ENCODE assay signal across 11 cellular contexts in genomic region chr2:145158051-145158586, GRCh38.
A peak's percentile ranks its signal among the peaks of the same experiment; 100 is the strongest.
DNase-seq lines count a peak whose midpoint lies in the region; ATAC-seq and TF ChIP-seq lines count a peak whose summit lies in the region.
"Had no signal": no experiment of that assay in that cellular context is flagged by ENCODE, and none has a peak within 500 bp of the region (broad histone marks: within the 10 kb centered on the region; RNA-seq: fewer than 3 reads in every experiment).

No MANE protein-coding gene starts in this region.

- intact Hi-C loops in tibial artery (cut with DNase I; ENCODE audit: low total_unique reads), result no loop called here

- H3K36me3 ChIP-seq in tibial artery, result no peaks in the 10 kb centered on the region
- H3K36me3 ChIP-seq: spleen had no signal

- TF ChIP-seq CTCF in tibial artery (IDR thresholded peaks at IDR 0.05), result no peak
- no peak for TF ChIP-seq CTCF in type B pancreatic cell (conservative IDR thresholded peaks at IDR 0.05)

- peak overlapping the region; percentile 16 to 36 for H3K27ac ChIP-seq in tibial artery
- H3K27ac ChIP-seq: spleen had no signal

- H3K9me3 ChIP-seq in tibial artery, result no peaks in the 10 kb centered on the region

- H3K4me1 Mint-ChIP-seq in type B pancreatic cell (ENCODE audit: unreplicated experiment), result peaks cover 15% of the 10 kb centered on the region

- peaks cover 0 to 20% (median 2%) of the 10 kb centered on the region in 4 donors for H3K4me1 ChIP-seq in tibial artery
- H3K4me1 ChIP-seq: spleen had no signal

- H3K27me3 Mint-ChIP-seq in type B pancreatic cell, result no peaks in the 10 kb centered on the region

- peak; percentile 91 for ATAC-seq in left lobe of liver
- ATAC-seq: GM12878 had no signal

- no peaks in the 10 kb centered on the region for H3K27me3 ChIP-seq in tibial artery
- H3K27me3 ChIP-seq: spleen had no signal

- DNase-seq in HT1080 (ENCODE audit: low read depth) (peak; percentile 55), astrocyte of the hippocampus (ENCODE audit: low read depth, low spot score) (peak; percentile 7), left lobe of liver (ENCODE audit: low spot score) (peak; percentile 47), tibial artery (peak; percentile 75 to 76), type B pancreatic cell (ENCODE audit: extremely low spot score, unreplicated experiment) (no peak), NCI-H524 (lab: John Stamatoyannopoulos, UW) (no peak)
- no peak for DNase-seq in NK-92 treated with Interleukin-12 subunit alpha and Interleukin-12 subunit beta, amount 100 ng/mL, for 24 hours (lab: John Stamatoyannopoulos, UW)
- DNase-seq: activated gamma-delta T cell, MM.1S, spleen had no signal

- H3K27ac Mint-ChIP-seq in type B pancreatic cell, result no peak overlapping the region

- H3K4me3 ChIP-seq in tibial artery, result no peak overlapping the region
- H3K4me3 ChIP-seq: GM12878, spleen had no signal

- H3K9me3 Mint-ChIP-seq in type B pancreatic cell, result peaks cover 13% of the 10 kb centered on the region

- H3K4me3 Mint-ChIP-seq in type B pancreatic cell, result no peak overlapping the region

- H3K36me3 Mint-ChIP-seq in type B pancreatic cell, result no peaks in the 10 kb centered on the region

Comparison
In these comparisons a context has a peak if more than half of its experiments do, and no peak if none do; other contexts are left out.
1. DNase-seq: peak in HT1080 (single experiment), astrocyte of the hippocampus (single experiment), left lobe of liver (single experiment) and tibial artery (2 of 2); none in NK-92 treated with Interleukin-12 subunit alpha and Interleukin-12 subunit beta, amount 100 ng/mL, for 24 hours (single experiment), type B pancreatic cell (single experiment) and NCI-H524 (0 of 2).